In the genomic region with DNA sequence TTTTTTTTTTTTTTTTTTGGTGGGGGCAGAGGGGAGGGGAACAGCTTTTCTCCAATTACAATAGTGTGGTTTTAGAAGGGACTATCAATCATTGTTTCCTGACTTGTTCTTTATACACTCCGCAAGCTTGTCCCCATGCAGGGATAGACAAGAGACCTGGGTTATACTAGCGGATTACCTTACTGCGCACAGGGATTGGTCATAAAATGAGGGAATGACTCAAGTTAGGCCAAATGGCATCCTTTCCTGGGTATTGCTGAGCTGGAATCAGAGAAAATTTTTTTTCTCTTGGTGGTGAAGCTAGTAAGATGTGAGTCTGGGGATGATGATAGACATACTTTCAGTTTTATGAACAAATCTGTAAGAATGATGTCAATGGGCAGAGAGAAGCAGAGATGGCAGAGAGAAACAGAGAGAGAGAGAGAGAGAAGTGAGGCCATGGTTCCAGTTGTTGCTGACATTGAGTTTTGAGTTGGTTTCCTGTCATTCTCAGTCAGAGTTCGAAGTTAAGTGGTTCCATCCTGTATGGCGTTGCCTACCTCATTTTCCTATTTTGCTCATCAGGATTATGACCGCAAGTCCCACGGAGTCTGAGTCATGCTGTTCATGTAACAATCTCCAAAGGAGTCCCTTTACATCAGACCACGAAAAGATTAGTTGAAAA, we compare ENCODE assay signal across 15 cellular contexts. TPM values are rescaled to one million over a fixed set of nuclear protein-coding genes. Genes with fewer than 3 reads are reported as not detected.
DNase-seq lines count a peak whose midpoint lies in the region; ATAC-seq, FAIRE-seq and TF ChIP-seq lines count a peak whose summit lies in the region.
"Had no signal": no experiment of that assay in that cellular context is flagged by ENCODE, and none has a peak within 500 bp of the region (broad histone marks: within the 10 kb centered on the region; RNA-seq: fewer than 3 reads in every experiment).

No MANE protein-coding gene starts in this region.

- DNase-seq in activated T-cell treated with anti-CD3 and anti-CD28 coated beads for 48 hours (ENCODE audit: low read depth) = peak; percentile 4
- DNase-seq in activated T-cell treated with anti-CD3 and anti-CD28 coated beads for 4 hours = no peak
- DNase-seq in NCI-H69 (lab: John Stamatoyannopoulos, UW) = peak; percentile 11
- peak; percentile 9 for DNase-seq in bronchial epithelial cell (ENCODE audit: low read depth)
- DNase-seq in stimulated activated naive CD8-positive, alpha-beta T cell treated with anti-CD3 and anti-CD28 coated beads, Interleukin-15, Interleukin-2, amounts not matched to agents 100 U/mL and 50 U/mL, for 24 hours = no peak
- no peak for DNase-seq in NAMALWA (ENCODE audit: low spot score)
- DNase-seq: effector memory CD8-positive, alpha-beta T cell; NCI-H226; nucleus accumbens; tibial artery had no signal

- TF ChIP-seq CTCF in bronchial epithelial cell (IDR thresholded peaks at IDR 0.05; ENCODE audit: insufficient read depth, low read length, severe bottlenecking) = no peak

- H3K27me3 ChIP-seq in bronchial epithelial cell (ENCODE audit: control insufficient read depth, insufficient read depth, low read length) = no peaks in the 10 kb centered on the region
- H3K27me3 ChIP-seq: tibial artery had no signal

- no peak overlapping the region for H3K4me3 ChIP-seq in bronchial epithelial cell (ENCODE audit: low read depth, low read length)
- H3K4me3 ChIP-seq: skin epidermis, tibial artery had no signal

- peak; percentile 37 for ATAC-seq in stimulated activated naive CD8-positive, alpha-beta T cell treated with anti-CD3 and anti-CD28 coated beads, Interleukin-15, Interleukin-2, amounts not matched to agents 100 U/mL and 50 U/mL, for 24 hours
- ATAC-seq in GM21515 (IDR thresholded peaks at IDR 0.05; ENCODE audit: unreplicated experiment) (no peak), GM18520 (IDR thresholded peaks at IDR 0.05; ENCODE audit: unreplicated experiment) (no peak)
- ATAC-seq: effector memory CD8-positive, alpha-beta T cell; WTC11 had no signal

- H3K36me3 ChIP-seq in bronchial epithelial cell (ENCODE audit: control insufficient read depth, insufficient read depth, low read length) = no peaks in the 10 kb centered on the region
- H3K36me3 ChIP-seq: tibial artery had no signal

- no peak for FAIRE-seq in bronchial epithelial cell (lab: Jason Lieb, UNC)
- FAIRE-seq: frontal cortex had no signal

RNA-seq across cellular contexts. Expression of a gene that starts 59.1 kb away (rescaled TPM):
- total RNA-seq in bronchial epithelial cell = under 0.01 TPM in 1 of 2 replicates, not detected in the other

Comparison
In these comparisons a context has a peak if more than half of its experiments do, and no peak if none do; other contexts are left out.
1. DNase-seq: peak in activated T-cell treated with anti-CD3 and anti-CD28 coated beads for 48 hours (single experiment), NCI-H69 (single experiment) and bronchial epithelial cell (single experiment); none in activated T-cell treated with anti-CD3 and anti-CD28 coated beads for 4 hours (single experiment), stimulated activated naive CD8-positive, alpha-beta T cell treated with anti-CD3 and anti-CD28 coated beads, Interleukin-15, Interleukin-2, amounts not matched to agents 100 U/mL and 50 U/mL, for 24 hours (single experiment) and NAMALWA (single experiment).